In the genomic region with DNA sequence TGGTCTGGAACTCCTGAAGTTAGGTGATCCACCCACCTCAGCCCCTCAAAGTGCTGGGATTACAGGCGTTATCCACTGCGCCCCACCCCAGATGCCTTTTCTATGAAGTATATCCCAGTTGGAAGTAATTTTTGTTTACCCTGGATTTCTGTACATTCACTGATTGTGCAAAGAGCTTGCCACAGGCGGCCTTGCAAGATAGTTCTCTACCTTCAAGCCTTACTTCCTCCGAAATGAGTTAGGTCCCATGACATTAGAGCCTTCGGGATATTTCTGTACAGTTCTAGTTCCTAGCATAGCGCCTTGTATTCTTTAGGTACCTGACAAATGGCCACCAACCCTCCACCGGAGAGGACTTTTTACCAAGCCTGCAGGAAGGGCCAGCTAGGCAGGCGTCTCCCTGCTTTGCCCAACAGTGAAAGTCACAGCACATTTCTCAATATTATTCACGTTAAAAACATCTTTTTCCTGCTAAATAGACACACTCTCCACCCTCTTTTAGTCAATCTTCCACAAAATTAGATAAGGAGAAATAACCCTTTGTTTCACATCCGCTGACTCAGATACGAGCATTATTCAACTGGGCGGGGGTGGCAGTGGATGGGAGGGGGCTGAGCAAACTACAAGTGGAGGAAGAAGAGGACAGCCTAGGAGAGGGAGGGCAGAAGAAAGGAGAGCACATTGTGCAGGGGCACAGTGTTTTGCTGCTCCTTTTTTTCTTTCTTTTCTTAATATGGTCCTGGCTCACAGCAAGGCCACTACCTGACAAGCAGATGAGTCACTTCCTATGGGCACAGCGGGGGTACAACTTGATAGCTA, we compare ENCODE assay signal across 8 cellular contexts. TPM values are rescaled to one million over a fixed set of nuclear protein-coding genes. Genes with fewer than 3 reads are reported as not detected.
DNase-seq lines count a peak whose midpoint lies in the region; ATAC-seq and TF ChIP-seq lines count a peak whose summit lies in the region.

No MANE protein-coding gene starts in this region.

- peaks cover 39% of the 10 kb centered on the region for H3K27me3 Mint-ChIP-seq in activated T-cell treated with anti-CD3 and anti-CD28 coated beads, Interleukin-2, amount 50 U/mL, for 4 hours (ENCODE audit: low read depth)

- H3K27ac ChIP-seq in heart left ventricle (peak overlapping the region in 7 of 12 donors; percentile 19 to 89 (median 76)), smooth muscle cell (ENCODE audit: low read depth) (peak overlapping the region; percentile 89)

- no peaks in the 10 kb centered on the region for H3K36me3 Mint-ChIP-seq in activated T-cell treated with anti-CD3 and anti-CD28 coated beads, Interleukin-2, amount 50 U/mL, for 4 hours (ENCODE audit: insufficient read depth)

- H3K9ac ChIP-seq in smooth muscle cell (ENCODE audit: low read depth), result peak overlapping the region; percentile 84

- WGBS in heart left ventricle, 4 donors, result 70 to 80% (median 75%) methylated on average over 13 of the region's 13 CpGs
- 41% methylated on average over 12 of the region's 13 CpGs for WGBS in smooth muscle cell (ENCODE audit: low lambda C conversion rate)

- H3K9me3 Mint-ChIP-seq in activated T-cell treated with anti-CD3 and anti-CD28 coated beads, Interleukin-2, amount 50 U/mL, for 4 hours, result no peaks in the 10 kb centered on the region

- DNase-seq in AG08395 (ENCODE audit: low spot score) (peak; percentile 68), HT-29 (ENCODE audit: low spot score) (peak; percentile 70), heart left ventricle (peak in 2 of 5 donors; percentile 29 to 56), smooth muscle cell (lab: John Stamatoyannopoulos, UW; ENCODE audit: unreplicated experiment) (no peak), GDM1 (lab: John Stamatoyannopoulos, UW) (no peak), NCI-H1436 (lab: John Stamatoyannopoulos, UW) (no peak)
- DNase-seq in activated T-cell treated with anti-CD3 and anti-CD28 coated beads, Interleukin-2, amount 50 U/mL, for 4 hours, result no peak

- H3K4me3 ChIP-seq in heart left ventricle (peak overlapping the region in 10 of 12 donors; percentile 50 to 80 (median 64)), smooth muscle cell (peak overlapping the region; percentile 63)

- H3K27me3 ChIP-seq in heart left ventricle (peaks cover 0 to 23% (median 0%) of the 10 kb centered on the region in 9 donors), smooth muscle cell (ENCODE audit: low read depth) (no peaks in the 10 kb centered on the region)

- H3K36me3 ChIP-seq in heart left ventricle (no peaks in the 10 kb centered on the region), smooth muscle cell (ENCODE audit: low read depth) (no peaks in the 10 kb centered on the region)

- H3K4me3 Mint-ChIP-seq in activated T-cell treated with anti-CD3 and anti-CD28 coated beads, Interleukin-2, amount 50 U/mL, for 4 hours, result peak overlapping the region; percentile 71

- H3K79me2 ChIP-seq in smooth muscle cell (ENCODE audit: low read depth), result no peaks in the 10 kb centered on the region

- ATAC-seq in activated T-cell treated with anti-CD3 and anti-CD28 coated beads, Interleukin-2, amount 50 U/mL, for 4 hours, result peak; percentile 42 to 43
- ATAC-seq in heart left ventricle, result peak in 3 of 4 donors; percentile 75 to 81 (median 76)
- no peak for ATAC-seq in GM18909 (IDR thresholded peaks at IDR 0.05; ENCODE audit: poor library complexity, unreplicated experiment)

- H2AFZ ChIP-seq in smooth muscle cell (ENCODE audit: low read depth), result peak overlapping the region; percentile 82

- TF ChIP-seq POLR2A in heart left ventricle (IDR thresholded peaks at IDR 0.05), result no peak

- intact Hi-C loops in heart left ventricle (cut with DNase I), result loop anchor here in 5 of 10 donors (5.0 kb wide), 3 partner anchors 32 to 42 kb away; partner anchors contain the start of gene CAPRIN2 (in 1 of the 5)

- H3K4me1 ChIP-seq in heart left ventricle (peaks cover 0 to 27% (median 11%) of the 10 kb centered on the region in 12 donors), smooth muscle cell (ENCODE audit: low read depth) (peaks cover 10% of the 10 kb centered on the region)

- TF ChIP-seq CTCF in heart left ventricle (IDR thresholded peaks at IDR 0.05) (no peak), smooth muscle cell (IDR thresholded peaks at IDR 0.05; ENCODE audit: borderline replicate concordance, insufficient read depth, poor library complexity, severe bottlenecking) (no peak)

- peaks cover 17% of the 10 kb centered on the region for H3K4me1 Mint-ChIP-seq in activated T-cell treated with anti-CD3 and anti-CD28 coated beads, Interleukin-2, amount 50 U/mL, for 4 hours (ENCODE audit: low read depth)

- peaks cover 10% of the 10 kb centered on the region for H3F3A ChIP-seq in smooth muscle cell (ENCODE audit: low read depth)

- H3K4me2 ChIP-seq in smooth muscle cell, result peak overlapping the region; percentile 92

- H3K9me3 ChIP-seq in heart left ventricle (no peaks in the 10 kb centered on the region), smooth muscle cell (replicated peaks; ENCODE audit: low read depth) (no peaks in the 10 kb centered on the region)

- H4K20me1 ChIP-seq in smooth muscle cell (ENCODE audit: low read depth), result no peaks in the 10 kb centered on the region

RNA-seq across cellular contexts. Expression of gene CAPRIN2, which starts 40.0 kb away (rescaled TPM):
- total RNA-seq in HT-29 (2014; rRNA removed; shearing (Covaris generic)), result 7.8 and 11.0 TPM in 2 replicates
- 1 to 10 TPM; 5.0 to 5.5 (median 5.3) TPM for total RNA-seq in activated T-cell treated with anti-CD3 and anti-CD28 coated beads, Interleukin-2, amount 50 U/mL, for 4 hours
- total RNA-seq in heart left ventricle, result 10 to 100 TPM; 15.3 to 33.6 (median 30.4) TPM
- 10 to 100 TPM in 1 of 2 donors, 1 to 10 TPM in 1; 9.9 to 13.9 TPM for polyA plus RNA-seq in heart left ventricle
- 19.1 and 31.0 TPM in 2 replicates for total RNA-seq in smooth muscle cell
- 13.6 and 14.7 TPM in 2 replicates for polyA plus RNA-seq in smooth muscle cell

Comparison
In these comparisons a context has a peak if more than half of its experiments do, and no peak if none do; other contexts are left out.
1. DNase-seq: peak in AG08395 (single experiment) and HT-29 (single experiment); none in activated T-cell treated with anti-CD3 and anti-CD28 coated beads, Interleukin-2, amount 50 U/mL, for 4 hours (single experiment), smooth muscle cell (single experiment), GDM1 (single experiment) and NCI-H1436 (single experiment).